In genomic region chr4:114281561-114281960, GRCh38 we compare ENCODE assay signal across 15 cellular contexts.
DNase-seq lines count a peak whose midpoint lies in the region; ATAC-seq and TF ChIP-seq lines count a peak whose summit lies in the region.
"Had no signal": no experiment of that assay in that cellular context is flagged by ENCODE, and none has a peak within 500 bp of the region (broad histone marks: within the 10 kb centered on the region; RNA-seq: fewer than 3 reads in every experiment).

No MANE protein-coding gene starts in this region.

- no peak for TF ChIP-seq RAD21 in Ishikawa (IDR thresholded peaks at IDR 0.05; ENCODE audit: low read depth)

- H3K4me1 Mint-ChIP-seq in mesothelial cell of epicardium, result peaks cover 4% of the 10 kb centered on the region
- H3K4me1 Mint-ChIP-seq: activated naive CD4-positive, alpha-beta T cell treated with anti-CD3 and anti-CD28 coated beads, Interleukin-2, amount 50 U/mL, for 24 hours had no signal

- POLR2A ChIA-PET in AG04450 (lab: Yijun Ruan, JAX), result no interaction called here

- no peaks in the 10 kb centered on the region for H3K27me3 ChIP-seq in AG04450 (ENCODE audit: control insufficient read depth, insufficient read depth, low read length)
- H3K27me3 ChIP-seq: heart right ventricle had no signal

- peak; percentile 41; the same call in 1 of the 2 replicates for TF ChIP-seq EP300 in Ishikawa (IDR thresholded peaks at IDR 0.05; ENCODE audit: borderline replicate concordance)

- DNase-seq in AG04450 (ENCODE audit: low read depth, low spot score) (peak; percentile 71), cardiac fibroblast (ENCODE audit: low read depth in 2 of 2) (peak; percentile 79 to 87), mesothelial cell of epicardium (ENCODE audit: low spot score in 2 of 2, unreplicated experiment in 2 of 2) (no peak), NCI-H1092 treated with DMSO at 0.1 percent for 48 hours (lab: John Stamatoyannopoulos, UW) (no peak), HuH-7.5 (ENCODE audit: low spot score) (no peak)
- DNase-seq: activated CD4-positive, CD25-positive, alpha-beta regulatory T cell treated with anti-CD3 and anti-CD28 coated beads, Interleukin-2, amount 50 U/mL, for 72 hours; cerebellar nuclear complex; heart right ventricle; NCI-H1092 had no signal

- TF ChIP-seq CTCF in AG04450 (IDR thresholded peaks at IDR 0.05; ENCODE audit: low read depth, low read length), result no peak
- TF ChIP-seq CTCF in cardiac fibroblast (IDR thresholded peaks at IDR 0.05; ENCODE audit: low read depth, low read length), result no peak
- no peak for TF ChIP-seq CTCF in mesothelial cell of epicardium (IDR thresholded peaks at IDR 0.05; ENCODE audit: unreplicated experiment)

- H3K4me3 Mint-ChIP-seq in mesothelial cell of epicardium, result no peak overlapping the region
- H3K4me3 Mint-ChIP-seq: activated naive CD4-positive, alpha-beta T cell treated with anti-CD3 and anti-CD28 coated beads, Interleukin-2, amount 50 U/mL, for 24 hours; T-helper 1 cell treated with Interleukin-12 subunit alpha and Interleukin-12 subunit beta and Interleukin-4 antibody, amounts not matched to agents 30 μg/mL and 1 μg/mL, for 36 hours had no signal

- CTCF ChIA-PET in AG04450 (lab: Charles Lee), result no interaction called here

- peak overlapping the region; percentile 87 for H3K27ac ChIP-seq in AG04450 (ENCODE audit: low read depth, low read length)
- H3K27ac ChIP-seq: A549, heart right ventricle had no signal

- H3K27ac Mint-ChIP-seq in mesothelial cell of epicardium, result peak overlapping the region; percentile 60
- H3K27ac Mint-ChIP-seq: activated naive CD4-positive, alpha-beta T cell treated with anti-CD3 and anti-CD28 coated beads, Interleukin-2, amount 50 U/mL, for 24 hours; T-helper 1 cell treated with Interleukin-12 subunit alpha and Interleukin-12 subunit beta and Interleukin-4 antibody, amounts not matched to agents 30 μg/mL and 1 μg/mL, for 36 hours had no signal

- H3K27me3 Mint-ChIP-seq in mesothelial cell of epicardium (ENCODE audit: low read depth), result no peaks in the 10 kb centered on the region

- H3K4me3 ChIP-seq in AG04450 (ENCODE audit: low read depth, low read length) (no peak overlapping the region), cardiac fibroblast (replicated peaks in 1 of 2; ENCODE audit: low read depth in 2 of 2, low read length in 2 of 2) (no peak overlapping the region)
- H3K4me3 ChIP-seq: A549, heart right ventricle had no signal

- H3K9me3 ChIP-seq in AG04450 (ENCODE audit: control insufficient read depth, insufficient read depth, low read length), result no peaks in the 10 kb centered on the region
- H3K9me3 ChIP-seq: A549 had no signal

- H3K9me3 Mint-ChIP-seq in mesothelial cell of epicardium, result peaks cover 34% of the 10 kb centered on the region
- H3K9me3 Mint-ChIP-seq: T-helper 1 cell treated with Interleukin-12 subunit alpha and Interleukin-12 subunit beta and Interleukin-4 antibody, amounts not matched to agents 30 μg/mL and 1 μg/mL, for 36 hours had no signal

- peaks cover 6% of the 10 kb centered on the region for H3K36me3 Mint-ChIP-seq in mesothelial cell of epicardium
- H3K36me3 Mint-ChIP-seq: activated naive CD4-positive, alpha-beta T cell treated with anti-CD3 and anti-CD28 coated beads, Interleukin-2, amount 50 U/mL, for 24 hours had no signal

- no peak for ATAC-seq in HG02678 (IDR thresholded peaks at IDR 0.05; ENCODE audit: unreplicated experiment)
- ATAC-seq in HG03097 (IDR thresholded peaks at IDR 0.05; ENCODE audit: low FRiP score, unreplicated experiment), result no peak
- ATAC-seq: A549, heart right ventricle had no signal

TF ChIP-seq in Ishikawa, 13 proteins besides CTCF, POLR2A, EP300 and RAD21:
- TF ChIP-seq EGR1 (IDR thresholded peaks at IDR 0.05) (no peak), TEAD4 (IDR thresholded peaks at IDR 0.05) (peak; percentile 23; the same call in 1 of the 2 replicates), CREB1 (IDR thresholded peaks at IDR 0.05; ENCODE audit: low read depth) (no peak), FOXM1 (IDR thresholded peaks at IDR 0.05; ENCODE audit: borderline replicate concordance, low read depth) (peak; percentile 26; the same call in 1 of the 2 replicates)

Comparison
In these comparisons a context has a peak if more than half of its experiments do, and no peak if none do; other contexts are left out.
1. DNase-seq: peak in AG04450 (single experiment) and cardiac fibroblast (2 of 2); none in mesothelial cell of epicardium (0 of 2), NCI-H1092 treated with DMSO at 0.1 percent for 48 hours (single experiment) and HuH-7.5 (single experiment).